In genomic region chr19:35306473-35307246, GRCh38 we compare ENCODE assay signal across 10 cellular contexts. TPM values are rescaled to one million over a fixed set of nuclear protein-coding genes. Genes with fewer than 3 reads are reported as not detected.
DNase-seq lines count a peak whose midpoint lies in the region; ATAC-seq and TF ChIP-seq lines count a peak whose summit lies in the region.
"Had no signal": no experiment of that assay in that cellular context is flagged by ENCODE, and none has a peak within 500 bp of the region (broad histone marks: within the 10 kb centered on the region; RNA-seq: fewer than 3 reads in every experiment).

No MANE protein-coding gene starts in this region.

- H3K27ac Mint-ChIP-seq in Calu3 (ENCODE audit: unreplicated experiment) = no peak overlapping the region

- no peaks in the 10 kb centered on the region for H3K27me3 Mint-ChIP-seq in Calu3 (ENCODE audit: unreplicated experiment)

- ATAC-seq in Panc1 (peak; percentile 58; the same call in 1 of the 2 replicates), HG02938 (IDR thresholded peaks at IDR 0.05; ENCODE audit: unreplicated experiment) (no peak), HG02588 (IDR thresholded peaks at IDR 0.05; ENCODE audit: unreplicated experiment) (no peak)

- H3K4me3 ChIP-seq in Panc1 (ENCODE audit: low read depth in 2 of 2, low read length in 2 of 2) (no peak overlapping the region), tibial nerve (no peak overlapping the region)

- BruUV-seq in Calu3 (replicated peaks; lab: Mats Ljungman, UMichigan) (no TSS peak), Panc1 (replicated peaks; lab: Mats Ljungman, UMichigan) (no TSS peak)

- in situ Hi-C loops in GM13976 (cut with MboI; ENCODE audit: low sequenced_read_pairs, unreplicated experiment) (no loop called here), Panc1 (cut with HindIII; ENCODE audit: low pct_unique_long_range_greater_than_20kb, low sequenced_read_pairs) (no loop called here)

- no peaks in the 10 kb centered on the region for H3K36me3 Mint-ChIP-seq in Calu3 (ENCODE audit: insufficient read depth, unreplicated experiment)

- intact Hi-C loops in Calu3 (cut with micrococcal nuclease; ENCODE audit: unreplicated experiment) (no loop called here), Panc1 (cut with micrococcal nuclease; ENCODE audit: unreplicated experiment) (no loop called here)

- peaks cover 8% of the 10 kb centered on the region for H3K4me1 Mint-ChIP-seq in Calu3 (ENCODE audit: low read depth, unreplicated experiment)

- TF ChIP-seq CTCF in Calu3 (IDR thresholded peaks at IDR 0.05; ENCODE audit: unreplicated experiment) (peak; percentile 67), GM13976 (IDR thresholded peaks at IDR 0.05; ENCODE audit: borderline replicate concordance, control extremely low read depth, extremely low read depth, insufficient read depth, missing control alignments) (peak; percentile 31), Panc1 (IDR thresholded peaks at IDR 0.05) (no peak), tibial nerve (IDR thresholded peaks at IDR 0.05) (no peak)

- no peak overlapping the region for H3K4me3 Mint-ChIP-seq in Calu3 (ENCODE audit: low read depth, unreplicated experiment)

- H3K4me1 ChIP-seq in Panc1 (ENCODE audit: control insufficient read depth, insufficient read depth, low read length) (0 out of 2 replicates have a peak, but pooled peaks cover 5% of the 10 kb centered on the region), tibial nerve (peaks cover 0 to 41% (median 5%) of the 10 kb centered on the region in 4 donors)

- H3K9me3 ChIP-seq in Panc1 (ENCODE audit: control insufficient read depth, insufficient read depth, low read depth, low read length) (no peaks in the 10 kb centered on the region), tibial nerve (no peaks in the 10 kb centered on the region)

- DNase-seq in Calu3 (peak; percentile 59), GM13976 (ENCODE audit: low spot score) (peak; percentile 63), Panc1 (ENCODE audit: low read depth, low spot score) (no peak), iPS-NIHi11 (ENCODE audit: low spot score) (peak; percentile 75), tibial nerve (ENCODE audit: low spot score in 2 of 2) (no peak)
- DNase-seq in stimulated activated CD4-positive, alpha-beta T cell treated with anti-CD3 and anti-CD28 coated beads, Interleukin-4, amount 100 ng/mL, for 4 hours = no peak
- DNase-seq: NCI-H1417 treated with DMSO at 0.1 percent for 48 hours had no signal

- H3K36me3 ChIP-seq in Panc1 (ENCODE audit: control insufficient read depth, insufficient read depth, low read length) (no peaks in the 10 kb centered on the region), tibial nerve (peaks cover 0 to 2% (median 0%) of the 10 kb centered on the region in 3 donors)

- TF ChIP-seq EP300 in tibial nerve (IDR thresholded peaks at IDR 0.05) = no peak

- no peaks in the 10 kb centered on the region for H3K9me3 Mint-ChIP-seq in Calu3 (ENCODE audit: low read depth, unreplicated experiment)

- no peaks in the 10 kb centered on the region; the same call in 1 of the 2 replicates for H3K27me3 ChIP-seq in Panc1 (ENCODE audit: control insufficient read depth, insufficient read depth, low read length)
- H3K27me3 ChIP-seq in tibial nerve = peaks cover 0 to 6% of the 10 kb centered on the region in 2 donors

- no peak for TF ChIP-seq POLR2A in tibial nerve (IDR thresholded peaks at IDR 0.05)

- 85 to 86% methylated on average over 20 of the region's 20 CpGs for WGBS in tibial nerve, 2 donors

- POLR2A ChIA-PET in Panc1 (lab: Charles Lee) = no interaction called here

- CTCF ChIA-PET in Calu3 (lab: Charles Lee) (interaction anchor here (0.8 kb wide), 1 partner anchor 9 kb away, joined by 4 read pairs; no protein-coding TSS in a partner anchor), Panc1 (lab: Charles Lee) (no interaction called here)

- no peak overlapping the region for H3K27ac ChIP-seq in Panc1 (ENCODE audit: low read length)
- no peak overlapping the region for H3K27ac ChIP-seq in tibial nerve

RNA-seq across cellular contexts. Expression of gene MAG, which starts 14.7 kb away (rescaled TPM):
- total RNA-seq in Calu3 (2022) (not detected in 2 replicates), Panc1 (2021; ENCODE audit: unreplicated experiment) (not detected), tibial nerve (10 to 100 TPM; 31.8 to 49.6 (median 38.4) TPM)
- not detected for polyA plus RNA-seq in Panc1 (2012; ENCODE audit: insufficient read length)
- total RNA-seq: subcutaneous adipose tissue had no signal

RNA-seq across cellular contexts. Expression of gene CD22, which starts 22.3 kb away (rescaled TPM):
- total RNA-seq in Calu3 (2022) (5.9 and 7.6 TPM in 2 replicates), Panc1 (2021; ENCODE audit: unreplicated experiment) (0.74 TPM), tibial nerve (10 to 100 TPM in 3 of 4 donors, 1 to 10 TPM in 1; 7.2 to 22.8 (median 13.4) TPM)
- polyA plus RNA-seq in Panc1 (2012; ENCODE audit: insufficient read length) = 0.16 TPM

RNA-seq across cellular contexts. Expression of gene HAMP, which starts 24.3 kb away (rescaled TPM):
- total RNA-seq in Calu3 (2022) (0.45 TPM in 1 of 2 replicates, not detected in the other), Panc1 (2021; ENCODE audit: unreplicated experiment) (0.31 TPM), tibial nerve (1 to 10 TPM in 1 of 4 donors, not detected in 3; 2.9 TPM)
- polyA plus RNA-seq in Panc1 (2012; ENCODE audit: insufficient read length) = not detected
- total RNA-seq: subcutaneous adipose tissue had no signal

RNA-seq across cellular contexts. Expression of gene USF2, which starts 37.9 kb away (rescaled TPM):
- total RNA-seq in Calu3 (2022) (114 and 127 TPM in 2 replicates), Panc1 (2021; ENCODE audit: unreplicated experiment) (121 TPM), tibial nerve (100 to 1,000 TPM in 3 of 4 donors, 10 to 100 TPM in 1; 98.5 to 172 (median 128) TPM)
- 261 TPM for polyA plus RNA-seq in Panc1 (2012; ENCODE audit: insufficient read length)

RNA-seq across cellular contexts. Expression of gene FFAR1, which starts 41.0 kb away (rescaled TPM):
- not detected in 2 replicates for total RNA-seq in Calu3 (2022)
- total RNA-seq in Panc1 (2021; ENCODE audit: unreplicated experiment) = not detected
- not detected for polyA plus RNA-seq in Panc1 (2012; ENCODE audit: insufficient read length)
- total RNA-seq in tibial nerve = under 1 TPM in 1 of 4 donors, not detected in 3; 0.59 TPM
- total RNA-seq: subcutaneous adipose tissue had no signal

Comparison
In these comparisons a context has a peak if more than half of its experiments do, and no peak if none do; other contexts are left out.
1. DNase-seq: peak in Calu3 (single experiment), GM13976 (single experiment) and iPS-NIHi11 (single experiment); none in Panc1 (single experiment), stimulated activated CD4-positive, alpha-beta T cell treated with anti-CD3 and anti-CD28 coated beads, Interleukin-4, amount 100 ng/mL, for 4 hours (0 of 2) and tibial nerve (0 of 2).
2. CTCF ChIP-seq: peak in Calu3 (single experiment) and GM13976 (single experiment); none in Panc1 (single experiment) and tibial nerve (0 of 5).
3. RNA of gene MAG, which starts 14.7 kb away (total RNA-seq): 31.8 to 49.6 TPM in tibial nerve; not detected in Calu3 and not detected in Panc1 (single experiment); every median in the first group is over 10 times any median in the second.